In genomic region chrX:119467842-119468185, GRCh38 we compare ENCODE assay signal across 1 cellular context.
TF ChIP-seq lines count a peak whose summit lies in the region.

No MANE protein-coding gene starts in this region.

TF ChIP-seq in GM12878, 131 proteins besides CTCF, POLR2A, EP300 and RAD21:
- 0 out of 2 replicates have a peak, but pooled peaks have one; percentile 16 for TF ChIP-seq ZNF687 (IDR thresholded peaks at IDR 0.05)
- no peak for TF ChIP-seq ZNF592 (IDR thresholded peaks at IDR 0.05)
- TF ChIP-seq ZBTB40 (IDR thresholded peaks at IDR 0.05; ENCODE audit: borderline replicate concordance) = peak; percentile 60
